Comparison of ENCODE assay signal across 8 cellular contexts in genomic region chr4:2932561-2932950, GRCh38. TPM values are rescaled to one million over a fixed set of nuclear protein-coding genes. Genes with fewer than 3 reads are reported as not detected.
DNase-seq lines count a peak whose midpoint lies in the region; ATAC-seq, FAIRE-seq and TF ChIP-seq lines count a peak whose summit lies in the region.

No MANE protein-coding gene starts in this region.

- no peak for TF ChIP-seq CTCF in Caco-2 (IDR thresholded peaks at IDR 0.05; ENCODE audit: insufficient read depth in 1 of 2, low read depth in 1 of 2, low read length in 1 of 2, severe bottlenecking in 1 of 2, unreplicated experiment in 1 of 2)
- no peak for TF ChIP-seq CTCF in OCI-LY1 (IDR thresholded peaks at IDR 0.05; ENCODE audit: low read length)

- POLR2A ChIA-PET in Caco-2 (lab: Charles Lee): no interaction called here

- peaks cover 4% of the 10 kb centered on the region for H3K79me1 ChIP-seq in trophoblast cell (ENCODE audit: low read length)

- no peaks in the 10 kb centered on the region for H3K4me1 Mint-ChIP-seq in Caco-2 (ENCODE audit: low read depth, unreplicated experiment)

- H4K20me1 ChIP-seq in OCI-LY1 (ENCODE audit: insufficient read depth, low read length): no peaks in the 10 kb centered on the region

- peak overlapping the region; percentile 74 for H3K4me3 Mint-ChIP-seq in Caco-2 (ENCODE audit: unreplicated experiment)

- 0 out of 2 replicates have a peak, but pooled peaks cover 3% of the 10 kb centered on the region for H3F3A ChIP-seq in OCI-LY1 (ENCODE audit: insufficient read depth, low read length)

- H3K79me2 ChIP-seq in OCI-LY1 (ENCODE audit: insufficient read depth, low read length) (no peaks in the 10 kb centered on the region), trophoblast cell (ENCODE audit: control insufficient read depth, insufficient read depth, low read length, poor library complexity) (peaks cover 7% of the 10 kb centered on the region)

- no peak overlapping the region for H3K14ac ChIP-seq in trophoblast cell (ENCODE audit: low read length)

- CTCF ChIA-PET in Caco-2 (lab: Charles Lee): no interaction called here

- no peak overlapping the region for H3K18ac ChIP-seq in trophoblast cell (ENCODE audit: low read length)

- H3K27ac Mint-ChIP-seq in Caco-2 (ENCODE audit: unreplicated experiment): peak overlapping the region; percentile 46

- H4K12ac ChIP-seq in trophoblast cell (ENCODE audit: low read depth, low read length): peak overlapping the region; percentile 6

- peaks cover 82% of the 10 kb centered on the region for H3K36me3 Mint-ChIP-seq in Caco-2 (ENCODE audit: insufficient read depth, unreplicated experiment)

- no peak overlapping the region for H2BK120ac ChIP-seq in trophoblast cell (ENCODE audit: insufficient read depth, low read length, poor library complexity)

- H3K23ac ChIP-seq in trophoblast cell (ENCODE audit: low read length): no peak overlapping the region

- intact Hi-C loops in Caco-2 (cut with micrococcal nuclease; ENCODE audit: unreplicated experiment): no loop called here

- no peak for FAIRE-seq in frontal cortex (lab: Jason Lieb, UNC)

- H3K4me2 ChIP-seq in OCI-LY1 (ENCODE audit: low read length): peak overlapping the region; percentile 76
- no peak overlapping the region for H3K4me2 ChIP-seq in trophoblast cell (ENCODE audit: low read length)

- no peak overlapping the region for H4K8ac ChIP-seq in trophoblast cell (ENCODE audit: low read depth, low read length)

- H3K4ac ChIP-seq in trophoblast cell (ENCODE audit: low read depth, low read length): no peak overlapping the region

- H3K4me1 ChIP-seq in Caco-2 (peaks cover 14% of the 10 kb centered on the region), OCI-LY1 (ENCODE audit: insufficient read depth, low read length, severe bottlenecking) (peaks cover 60% of the 10 kb centered on the region), trophoblast cell (ENCODE audit: control insufficient read depth in 1 of 2, insufficient read depth in 2 of 2, low read length in 2 of 2) (peaks cover 15 to 26% of the 10 kb centered on the region in 2 experiments)
- peaks cover 59% of the 10 kb centered on the region for H3K4me1 ChIP-seq in effector memory CD4-positive, alpha-beta T cell (ENCODE audit: control insufficient read depth, insufficient read depth, low read length, poor library complexity, severe bottlenecking)

- no peak for ATAC-seq in HG03196 (IDR thresholded peaks at IDR 0.05; ENCODE audit: unreplicated experiment)

- H3K27ac ChIP-seq in OCI-LY1 (ENCODE audit: low read depth, low read length, poor library complexity, severe bottlenecking) (peak overlapping the region; percentile 87), trophoblast cell (ENCODE audit: low read depth, low read length) (no peak overlapping the region)
- H3K27ac ChIP-seq in effector memory CD4-positive, alpha-beta T cell (ENCODE audit: insufficient read depth, low read length, poor library complexity, severe bottlenecking): peak overlapping the region; percentile 66

- H3K9me3 ChIP-seq in Caco-2 (no peaks in the 10 kb centered on the region), OCI-LY1 (ENCODE audit: low read length) (no peaks in the 10 kb centered on the region), trophoblast cell (ENCODE audit: insufficient read depth, low read depth, low read length) (peaks cover 3% of the 10 kb centered on the region)
- H3K9me3 ChIP-seq in effector memory CD4-positive, alpha-beta T cell (ENCODE audit: control insufficient read depth, low read length): no peaks in the 10 kb centered on the region

- H3K9me2 ChIP-seq in OCI-LY1 (ENCODE audit: low read depth, low read length): no peaks in the 10 kb centered on the region

- no peak overlapping the region for H2BK5ac ChIP-seq in trophoblast cell (ENCODE audit: low read depth, low read length, poor library complexity)

- DNase-seq in Caco-2 (no peak), trophoblast cell (no peak), NCI-H146 (lab: John Stamatoyannopoulos, UW) (no peak), NCI-H2081 treated with DMSO at 0.1 percent for 48 hours (lab: John Stamatoyannopoulos, UW) (no peak), frontal cortex (ENCODE audit: low spot score in 2 of 2) (no peak)
- no peak for DNase-seq in effector memory CD4-positive, alpha-beta T cell

- H2BK12ac ChIP-seq in trophoblast cell (ENCODE audit: low read length): no peak overlapping the region

- H3K36me3 ChIP-seq in Caco-2 (ENCODE audit: control insufficient read depth, insufficient read depth, low read length): no peaks in the 10 kb centered on the region
- H3K36me3 ChIP-seq in OCI-LY1 (ENCODE audit: insufficient read depth, low read length): peaks cover 21% of the 10 kb centered on the region; the same call in 1 of the 2 replicates
- H3K36me3 ChIP-seq in effector memory CD4-positive, alpha-beta T cell (ENCODE audit: control insufficient read depth, insufficient read depth, low read length): peaks cover 34% of the 10 kb centered on the region
- H3K36me3 ChIP-seq in trophoblast cell (ENCODE audit: control insufficient read depth in 1 of 2, insufficient read depth in 2 of 2, low read length in 2 of 2): peaks cover 52% of the 10 kb centered on the region in 2 experiments

- WGBS in trophoblast cell (ENCODE audit: extremely low coverage, insufficient coverage, insufficient read length): no CpG with 5 or more reads among the region's 11 CpGs

- BruUV-seq in Caco-2 (replicated peaks; lab: Mats Ljungman, UMichigan): no TSS peak

- no peaks in the 10 kb centered on the region for H3K9me3 Mint-ChIP-seq in Caco-2 (ENCODE audit: unreplicated experiment)

- no peaks in the 10 kb centered on the region for H3K27me3 Mint-ChIP-seq in Caco-2 (ENCODE audit: insufficient read depth, unreplicated experiment)

- no peak overlapping the region for H3K4me3 ChIP-seq in Caco-2 (ENCODE audit: low read depth, low read length)
- H3K4me3 ChIP-seq in OCI-LY1 (ENCODE audit: low read depth, low read length, poor library complexity, severe bottlenecking): peak overlapping the region; percentile 67
- no peak overlapping the region for H3K4me3 ChIP-seq in effector memory CD4-positive, alpha-beta T cell (ENCODE audit: insufficient read depth, low read depth, low read length, poor library complexity, severe bottlenecking)
- no peak overlapping the region for H3K4me3 ChIP-seq in trophoblast cell (ENCODE audit: low read depth, low read length)

- H2AK5ac ChIP-seq in trophoblast cell (ENCODE audit: low read length): no peak overlapping the region

- H2AFZ ChIP-seq in OCI-LY1 (ENCODE audit: low read length) (no peak overlapping the region), trophoblast cell (ENCODE audit: insufficient read depth, low read length, poor library complexity) (no peak overlapping the region)

- H3K9ac ChIP-seq in OCI-LY1 (ENCODE audit: low read length) (no peak overlapping the region; the same call in 1 of the 2 replicates), trophoblast cell (ENCODE audit: low read length) (no peak overlapping the region)

- H3K27me3 ChIP-seq in Caco-2 (replicated peaks; ENCODE audit: control insufficient read depth, insufficient read depth, low read length): no peaks in the 10 kb centered on the region
- no peaks in the 10 kb centered on the region for H3K27me3 ChIP-seq in OCI-LY1 (ENCODE audit: insufficient read depth, low read length)
- no peaks in the 10 kb centered on the region for H3K27me3 ChIP-seq in effector memory CD4-positive, alpha-beta T cell (replicated peaks; ENCODE audit: control insufficient read depth, insufficient read depth, low read length, poor library complexity, severe bottlenecking)
- H3K27me3 ChIP-seq in trophoblast cell (ENCODE audit: insufficient read depth, low read length): no peaks in the 10 kb centered on the region

- H4K91ac ChIP-seq in trophoblast cell (ENCODE audit: low read depth, low read length): no peak overlapping the region

RNA-seq across cellular contexts. Expression of gene NOP14, which starts 30.6 kb away (rescaled TPM):
- total RNA-seq in Caco-2 (2022): 55.2 and 60.5 TPM in 2 replicates
- 30.9 and 32.6 TPM in 2 replicates for polyA plus RNA-seq in trophoblast cell (2013)
- 6.1 TPM for total RNA-seq in frontal cortex

RNA-seq across cellular contexts. Expression of gene GRK4, which starts 30.8 kb away (rescaled TPM):
- total RNA-seq in Caco-2 (2022) (6.8 and 7.1 TPM in 2 replicates), frontal cortex (59.5 TPM)
- polyA plus RNA-seq in trophoblast cell (2013): 1.5 and 1.6 TPM in 2 replicates
